Comparison of ENCODE assay signal across 20 cellular contexts in the genomic region with DNA sequence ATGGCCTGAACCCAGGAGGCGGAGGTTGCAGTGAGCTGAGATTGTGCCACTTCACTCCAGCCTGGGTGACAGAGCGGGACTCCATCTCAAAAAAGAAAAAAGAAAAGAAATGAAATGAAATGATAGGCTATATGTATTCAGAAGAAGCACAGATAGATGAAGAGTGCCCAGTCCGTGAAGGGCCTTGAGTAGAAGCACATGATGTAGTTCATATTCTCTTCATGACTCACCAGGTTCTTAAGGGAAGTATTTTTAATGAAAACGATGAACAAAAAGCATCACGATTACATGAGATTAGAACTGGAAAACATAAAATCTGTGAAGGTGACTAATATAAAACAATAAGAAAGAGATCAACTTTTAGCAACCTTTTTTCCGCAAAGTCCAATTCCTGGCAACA. TPM values are rescaled to one million over a fixed set of nuclear protein-coding genes. Genes with fewer than 3 reads are reported as not detected.
DNase-seq lines count a peak whose midpoint lies in the region; ATAC-seq and TF ChIP-seq lines count a peak whose summit lies in the region.
"Had no signal": no experiment of that assay in that cellular context is flagged by ENCODE, and none has a peak within 500 bp of the region (broad histone marks: within the 10 kb centered on the region; RNA-seq: fewer than 3 reads in every experiment).

No MANE protein-coding gene starts in this region.

- H3K4me3 ChIP-seq in cardiac fibroblast (replicated peaks in 1 of 2; ENCODE audit: low read depth in 2 of 2, low read length in 2 of 2): no peak overlapping the region
- H3K4me3 ChIP-seq: GM23338 had no signal

- ATAC-seq in GM18858 (IDR thresholded peaks at IDR 0.05; ENCODE audit: unreplicated experiment) (no peak), GM21515 (IDR thresholded peaks at IDR 0.05; ENCODE audit: unreplicated experiment) (no peak)
- ATAC-seq: GM23338, HCT116 had no signal

- TF ChIP-seq CTCF in cardiac fibroblast (IDR thresholded peaks at IDR 0.05; ENCODE audit: low read depth, low read length): no peak

- DNase-seq in Caki2 (ENCODE audit: low read depth): peak; percentile 56
- peak; percentile 68 for DNase-seq in M059J (ENCODE audit: low read depth)
- peak; percentile 29 to 61 for DNase-seq in cardiac fibroblast (ENCODE audit: low read depth in 2 of 2)
- DNase-seq in kidney glomerular epithelial cell (lab: John Stamatoyannopoulos, UW): peak; percentile 29
- DNase-seq in ureter (ENCODE audit: low spot score): no peak
- DNase-seq in activated CD4-positive, alpha-beta T cell treated with anti-CD3 and anti-CD28 coated beads, Interleukin-2, amount 50 U/mL, for 4 hours: no peak
- DNase-seq: Calu3; CD4-positive, alpha-beta T cell; KG1; NCI-H187; NCI-H2107; NCI-H510A; NCI-H774; OCI-M1; SHP77; SK-N-SH had no signal

- in situ Hi-C loops in Caki2 (cut with HindIII; ENCODE audit: low pct_unique_long_range_greater_than_20kb, low sequenced_read_pairs): no loop called here

RNA-seq across cellular contexts. Expression of a gene that starts 29.8 kb away (rescaled TPM):
- total RNA-seq in Caki2 (2014; rRNA removed; shearing (Covaris generic); ENCODE audit: low replicate concordance): 328 and 365 TPM in 2 replicates
- 74.4 and 92.1 TPM in 2 replicates for total RNA-seq in M059J (2014; rRNA removed; shearing (Covaris generic))
- total RNA-seq in ureter: 54.8 TPM
- total RNA-seq: CD4-positive, alpha-beta T cell had no signal

Comparison
In these comparisons a context has a peak if more than half of its experiments do, and no peak if none do; other contexts are left out.
1. DNase-seq: peak in Caki2 (single experiment), M059J (single experiment), cardiac fibroblast (2 of 2) and kidney glomerular epithelial cell (single experiment); none in ureter (single experiment) and activated CD4-positive, alpha-beta T cell treated with anti-CD3 and anti-CD28 coated beads, Interleukin-2, amount 50 U/mL, for 4 hours (0 of 2).